ENCODE assay signal across 11 cellular contexts in the genomic region with DNA sequence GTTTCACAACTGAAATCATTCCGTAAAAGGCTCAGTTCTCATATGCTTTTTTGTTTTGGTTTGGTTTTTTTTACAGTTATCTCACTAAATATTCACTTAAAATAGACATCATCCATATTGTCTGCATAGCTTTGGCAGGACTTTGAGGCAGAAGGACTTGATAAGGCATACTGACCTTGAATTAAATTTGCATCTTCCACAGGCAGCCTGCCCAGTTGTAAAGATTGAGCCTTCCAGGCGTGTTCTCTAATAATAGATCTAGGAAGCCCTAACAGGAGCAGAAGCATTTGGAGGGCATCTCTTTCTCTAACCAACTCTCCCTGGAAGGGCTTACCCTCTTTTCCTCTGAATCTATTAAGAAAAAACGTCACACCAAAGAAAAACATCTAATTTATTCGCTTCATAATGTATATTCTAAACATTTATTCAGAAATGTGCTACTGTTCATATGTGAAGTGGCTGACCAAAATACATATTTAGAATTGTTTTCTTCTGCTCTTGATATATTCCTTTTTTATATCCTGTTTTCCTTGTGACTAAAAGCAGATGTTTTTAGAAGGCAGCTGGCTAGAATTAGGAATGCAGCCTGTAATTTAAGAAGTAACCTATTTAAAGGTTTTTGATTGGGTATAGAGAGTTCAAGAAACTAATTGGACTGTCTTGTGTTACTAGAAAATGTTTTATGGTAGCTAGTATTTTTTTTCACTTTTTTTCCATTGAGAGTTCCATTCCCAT. TPM values are rescaled to one million over a fixed set of nuclear protein-coding genes. Genes with fewer than 3 reads are reported as not detected.
A peak's percentile ranks its signal among the peaks of the same experiment; 100 is the strongest.
DNase-seq lines count a peak whose midpoint lies in the region; ATAC-seq, FAIRE-seq and TF ChIP-seq lines count a peak whose summit lies in the region.
"Had no signal": no experiment of that assay in that cellular context is flagged by ENCODE, and none has a peak within 500 bp of the region (broad histone marks: within the 10 kb centered on the region; RNA-seq: fewer than 3 reads in every experiment).

No MANE protein-coding gene starts in this region.

- TF ChIP-seq CTCF in fibroblast of mammary gland (conservative IDR thresholded peaks at IDR 0.05; ENCODE audit: control insufficient read depth, insufficient read depth, low read depth, low read length) = no peak
- no peak for TF ChIP-seq CTCF in GM13977 (IDR thresholded peaks at IDR 0.05; ENCODE audit: extremely low read depth, insufficient read depth, missing control alignments)
- no peak for TF ChIP-seq CTCF in kidney (IDR thresholded peaks at IDR 0.05; ENCODE audit: borderline replicate concordance, extremely low read depth, insufficient read depth)

- peak overlapping the region in 4 of 6 donors; percentile 22 to 36 (median 22) for H3K27ac Mint-ChIP-seq in naive B cell
- H3K27ac Mint-ChIP-seq in T-helper 17 cell = no peak overlapping the region
- H3K27ac Mint-ChIP-seq: memory B cell had no signal

- H3K9me3 Mint-ChIP-seq in naive B cell = peaks cover 0 to 2% (median 0%) of the 10 kb centered on the region in 7 donors
- H3K9me3 Mint-ChIP-seq: memory B cell had no signal

- in situ Hi-C loops in GM13977 (cut with MboI; ENCODE audit: low pct_unique_long_range_greater_than_20kb, low sequenced_read_pairs, unreplicated experiment) = no loop called here

- H3K4me3 ChIP-seq in ACC112 (ENCODE audit: low read depth, low read length) = peak overlapping the region; percentile 46
- H3K4me3 ChIP-seq in fibroblast of mammary gland (ENCODE audit: control insufficient read depth, low read depth, low read length) = no peak overlapping the region
- H3K4me3 ChIP-seq in kidney (ENCODE audit: low read length in 2 of 2) = no peak overlapping the region

- H3K36me3 ChIP-seq in ACC112 (ENCODE audit: insufficient read depth, low read length) = peaks cover 7% of the 10 kb centered on the region; the same call in 1 of the 2 replicates
- no peaks in the 10 kb centered on the region for H3K36me3 ChIP-seq in kidney (ENCODE audit: control insufficient read depth in 1 of 2, insufficient read depth in 2 of 2, low read length in 2 of 2)

- H3K9ac ChIP-seq in kidney (ENCODE audit: low read length in 2 of 2) = no peak overlapping the region

- H3K27me3 Mint-ChIP-seq in naive B cell (no peaks in the 10 kb centered on the region), T-helper 17 cell (no peaks in the 10 kb centered on the region)
- H3K27me3 Mint-ChIP-seq: memory B cell had no signal

- ATAC-seq in naive B cell (ENCODE audit: low read depth in 2 of 2) (no peak), T-helper 17 cell (no peak)

- peak overlapping the region; percentile 21 for H2AFZ ChIP-seq in ACC112 (ENCODE audit: low read length, unreplicated experiment)

- H3K4me3 Mint-ChIP-seq in naive B cell (no peak overlapping the region), T-helper 17 cell (no peak overlapping the region)
- H3K4me3 Mint-ChIP-seq: memory B cell had no signal

- no peaks in the 10 kb centered on the region for H3K27me3 ChIP-seq in ACC112 (ENCODE audit: insufficient read depth, low read length)

- H3K4me1 Mint-ChIP-seq in naive B cell (peaks cover 7 to 24% (median 19%) of the 10 kb centered on the region in 3 donors), T-helper 17 cell (peaks cover 18% of the 10 kb centered on the region)

- no peaks in the 10 kb centered on the region for H3K9me3 ChIP-seq in kidney (ENCODE audit: control insufficient read depth in 1 of 2, low read length in 2 of 2)
- H3K9me3 ChIP-seq in T-helper 17 cell (ENCODE audit: control insufficient read depth, low read length, poor library complexity, severe bottlenecking) = no peaks in the 10 kb centered on the region

- H3K79me2 ChIP-seq in ACC112 (ENCODE audit: control insufficient read depth, insufficient read depth, low read length, unreplicated experiment) = peaks cover 37% of the 10 kb centered on the region

- intact Hi-C loops in kidney (cut with DNase I) = no loop called here

- FAIRE-seq in kidney (lab: Jason Lieb, UNC) (no peak), HTR-8/SVneo (lab: Jason Lieb, UNC) (no peak)

- DNase-seq in RPMI7951 (ENCODE audit: low read depth) = peak; percentile 36
- peak; percentile 58 for DNase-seq in fibroblast of mammary gland (ENCODE audit: low read depth)
- no peak for DNase-seq in naive B cell
- no peak for DNase-seq in GM13977 (ENCODE audit: low spot score)
- no peak for DNase-seq in kidney
- DNase-seq in HTR-8/SVneo (ENCODE audit: insufficient read length, low spot score) = no peak
- no peak for DNase-seq in T-helper 17 cell
- DNase-seq: central memory CD4-positive, alpha-beta T cell; NCI-H1930 had no signal

- H3K4me1 ChIP-seq in ACC112 (ENCODE audit: control insufficient read depth, insufficient read depth, low read length, unreplicated experiment) (peaks cover 9% of the 10 kb centered on the region), kidney (ENCODE audit: control insufficient read depth in 1 of 2, insufficient read depth in 1 of 2, low read depth in 1 of 2, low read length in 2 of 2) (no peaks in the 10 kb centered on the region)

- H3K36me3 Mint-ChIP-seq in naive B cell (peaks cover 0 to 5% of the 10 kb centered on the region in 2 donors), T-helper 17 cell (ENCODE audit: low read depth) (peaks cover 2% of the 10 kb centered on the region)

- H3K27ac ChIP-seq in ACC112 (ENCODE audit: low read depth, low read length) (peak overlapping the region; percentile 52), kidney (ENCODE audit: low read depth in 2 of 2, low read length in 2 of 2) (no peak overlapping the region)

RNA-seq across cellular contexts. Expression of a gene that starts 20.2 kb away (rescaled TPM):
- 66.2 and 71.4 TPM in 2 replicates for total RNA-seq in RPMI7951 (2014; rRNA removed; shearing (Covaris generic))
- polyA plus RNA-seq in naive B cell (ENCODE audit: low read depth in 6 of 6) (10 to 100 TPM; 17.2 to 23.8 (median 19.0) TPM), kidney (ENCODE audit: insufficient read depth, low read depth, low replicate concordance) (11.9 TPM)
- total RNA-seq in kidney (23.5 TPM), T-helper 17 cell (10 to 100 TPM; 13.4 to 19.6 TPM)

Comparison
In these comparisons a context has a peak if more than half of its experiments do, and no peak if none do; other contexts are left out.
1. DNase-seq: peak in RPMI7951 (single experiment) and fibroblast of mammary gland (single experiment); none in naive B cell (single experiment), GM13977 (single experiment), kidney (single experiment), HTR-8/SVneo (single experiment) and T-helper 17 cell (0 of 3).